24 cellular contexts compared by ENCODE assay signal in genomic region chr7:116969371-116969902, GRCh38. TPM values are rescaled to one million over a fixed set of nuclear protein-coding genes. Genes with fewer than 3 reads are reported as not detected.
DNase-seq lines count a peak whose midpoint lies in the region; ATAC-seq and TF ChIP-seq lines count a peak whose summit lies in the region.
"Had no signal": no experiment of that assay in that cellular context is flagged by ENCODE, and none has a peak within 500 bp of the region (broad histone marks: within the 10 kb centered on the region; RNA-seq: fewer than 3 reads in every experiment).

No MANE protein-coding gene starts in this region.

- H3K4me2 ChIP-seq in KMS-11 = peak overlapping the region; percentile 86

- H3K4me1 Mint-ChIP-seq in activated T-helper 17 cell treated with anti-CD3 and anti-CD28 coated beads, Interleukin-2, amount 50 U/mL, for 72 hours = peaks cover 12% of the 10 kb centered on the region

- H3K27ac Mint-ChIP-seq in activated T-helper 17 cell treated with anti-CD3 and anti-CD28 coated beads, Interleukin-2, amount 50 U/mL, for 72 hours = peak overlapping the region; percentile 1
- H3K27ac Mint-ChIP-seq: activated CD8-positive, alpha-beta T cell treated with anti-CD3 and anti-CD28 coated beads for 36 hours; activated naive CD8-positive, alpha-beta T cell treated with anti-CD3 and anti-CD28 coated beads, Interleukin-2, amount 50 U/mL, for 24 hours; progenitor cell of endocrine pancreas; stimulated activated naive CD8-positive, alpha-beta T cell treated with anti-CD3 and anti-CD28 coated beads, Interleukin-15, Interleukin-2, amounts not matched to agents 100 ng/mL and 50 ng/mL, for 24 hours had no signal

- H3K27ac ChIP-seq in KMS-11 = peak overlapping the region; percentile 93; the same call in 1 of the 2 replicates
- H3K27ac ChIP-seq: thyroid gland had no signal

- H3K9me3 Mint-ChIP-seq in activated T-helper 17 cell treated with anti-CD3 and anti-CD28 coated beads, Interleukin-2, amount 50 U/mL, for 72 hours = no peaks in the 10 kb centered on the region
- H3K9me3 Mint-ChIP-seq: activated CD8-positive, alpha-beta T cell treated with anti-CD3 and anti-CD28 coated beads for 36 hours; activated naive CD8-positive, alpha-beta T cell treated with anti-CD3 and anti-CD28 coated beads, Interleukin-2, amount 50 U/mL, for 24 hours; neural crest cell; stimulated activated naive CD8-positive, alpha-beta T cell treated with anti-CD3 and anti-CD28 coated beads, Interleukin-15, Interleukin-2, amounts not matched to agents 100 ng/mL and 50 ng/mL, for 24 hours had no signal

- no peaks in the 10 kb centered on the region for H3K36me3 ChIP-seq in KMS-11 (ENCODE audit: insufficient read depth)
- H3K36me3 ChIP-seq: heart left ventricle, thyroid gland had no signal

- TF ChIP-seq CTCF in KMS-11 (conservative IDR thresholded peaks at IDR 0.05; ENCODE audit: low read depth, low read length) = no peak

- H3K9ac ChIP-seq in KMS-11 = no peak overlapping the region

- no peaks in the 10 kb centered on the region for H4K20me1 ChIP-seq in KMS-11 (ENCODE audit: insufficient read depth)

- H3K4me3 Mint-ChIP-seq in activated T-helper 17 cell treated with anti-CD3 and anti-CD28 coated beads, Interleukin-2, amount 50 U/mL, for 72 hours = no peak overlapping the region
- H3K4me3 Mint-ChIP-seq: activated CD8-positive, alpha-beta T cell treated with anti-CD3 and anti-CD28 coated beads for 36 hours; activated naive CD8-positive, alpha-beta T cell treated with anti-CD3 and anti-CD28 coated beads, Interleukin-2, amount 50 U/mL, for 24 hours; brain; neural crest cell; stimulated activated naive CD8-positive, alpha-beta T cell treated with anti-CD3 and anti-CD28 coated beads, Interleukin-15, Interleukin-2, amounts not matched to agents 100 ng/mL and 50 ng/mL, for 24 hours had no signal

- no peaks in the 10 kb centered on the region for H3K36me3 Mint-ChIP-seq in activated T-helper 17 cell treated with anti-CD3 and anti-CD28 coated beads, Interleukin-2, amount 50 U/mL, for 72 hours (ENCODE audit: low read depth)
- H3K36me3 Mint-ChIP-seq: brain had no signal

- ATAC-seq in activated T-helper 17 cell treated with anti-CD3 and anti-CD28 coated beads, Interleukin-2, amount 50 U/mL, for 72 hours (replicated peaks) = no peak
- peak; percentile 36 for ATAC-seq in left lobe of liver
- no peak for ATAC-seq in HG02973 (IDR thresholded peaks at IDR 0.05; ENCODE audit: unreplicated experiment)
- no peak for ATAC-seq in GM18870 (IDR thresholded peaks at IDR 0.05; ENCODE audit: unreplicated experiment)
- ATAC-seq: activated CD8-positive, alpha-beta T cell treated with anti-CD3 and anti-CD28 coated beads for 36 hours; activated naive CD8-positive, alpha-beta T cell treated with anti-CD3 and anti-CD28 coated beads, Interleukin-2, amount 50 U/mL, for 24 hours; Right ventricle myocardium inferior had no signal

- peak; percentile 19 for DNase-seq in CD1c-positive myeloid dendritic cell (ENCODE audit: extremely low spot score)
- DNase-seq in left lobe of liver (ENCODE audit: low spot score) = no peak
- no peak for DNase-seq in activated naive CD4-positive, alpha-beta T cell (lab: John Stamatoyannopoulos, UW)
- no peak for DNase-seq in retina
- DNase-seq: ACHN; activated CD4-positive, CD25-positive, alpha-beta regulatory T cell; activated CD8-positive, alpha-beta T cell treated with anti-CD3 and anti-CD28 coated beads for 36 hours; activated effector memory CD4-positive, alpha-beta T cell treated with Interleukin-2 at 50 U/mL for 16 hours; activated naive CD8-positive, alpha-beta T cell treated with anti-CD3 and anti-CD28 coated beads, Interleukin-2, amount 50 U/mL, for 24 hours; Caco-2; heart left ventricle; NCI-H1694; NCI-H524 treated with DMSO at 0.1 percent for 48 hours; SW 1271; thyroid gland had no signal

- H2AFZ ChIP-seq in KMS-11 (ENCODE audit: low read depth) = no peak overlapping the region

- no peaks in the 10 kb centered on the region for H3K27me3 ChIP-seq in KMS-11 (ENCODE audit: insufficient read depth, low read depth)
- H3K27me3 ChIP-seq: heart left ventricle, thyroid gland had no signal

- H3K4me1 ChIP-seq in KMS-11 (ENCODE audit: low read depth, poor library complexity, severe bottlenecking) = peaks cover 57% of the 10 kb centered on the region
- H3K4me1 ChIP-seq: Caco-2 had no signal

- peaks cover 5% of the 10 kb centered on the region for H3K27me3 Mint-ChIP-seq in activated T-helper 17 cell treated with anti-CD3 and anti-CD28 coated beads, Interleukin-2, amount 50 U/mL, for 72 hours
- H3K27me3 Mint-ChIP-seq: activated CD8-positive, alpha-beta T cell treated with anti-CD3 and anti-CD28 coated beads for 36 hours; brain; progenitor cell of endocrine pancreas; stimulated activated naive CD8-positive, alpha-beta T cell treated with anti-CD3 and anti-CD28 coated beads, Interleukin-15, Interleukin-2, amounts not matched to agents 100 ng/mL and 50 ng/mL, for 24 hours had no signal

- no peak overlapping the region for H3K4me3 ChIP-seq in KMS-11 (IDR thresholded peaks at IDR 0.05; ENCODE audit: insufficient read depth, low read depth, low read length)
- H3K4me3 ChIP-seq: heart left ventricle, thyroid gland had no signal

- peaks cover 25% of the 10 kb centered on the region; the same call in 1 of the 2 replicates for H3K79me2 ChIP-seq in KMS-11 (ENCODE audit: insufficient read depth, low read depth)

RNA-seq across cellular contexts. Expression of gene ST7, which starts 16.1 kb away (rescaled TPM):
- total RNA-seq in activated T-helper 17 cell treated with anti-CD3 and anti-CD28 coated beads, Interleukin-2, amount 50 U/mL, for 72 hours = 10 to 100 TPM; 12.5 to 14.4 TPM
- 22.2 TPM for total RNA-seq in left lobe of liver
